Comparison of ENCODE assay signal across 8 cellular contexts in genomic region chr12:12890492-12890814, GRCh38. TPM values are rescaled to one million over a fixed set of nuclear protein-coding genes. Genes with fewer than 3 reads are reported as not detected.
A peak's percentile ranks its signal among the peaks of the same experiment; 100 is the strongest.
DNase-seq lines count a peak whose midpoint lies in the region; FAIRE-seq and TF ChIP-seq lines count a peak whose summit lies in the region.

No MANE protein-coding gene starts in this region.

- H3K27me3 ChIP-seq in ACC112 (ENCODE audit: insufficient read depth, low read length) (no peaks in the 10 kb centered on the region), HUES64 (ENCODE audit: insufficient read depth, low read length) (peaks cover 63% of the 10 kb centered on the region), colonic mucosa (no peaks in the 10 kb centered on the region)

- H3K4me3 ChIP-seq in ACC112 (ENCODE audit: low read depth, low read length) (peak overlapping the region; percentile 85), HUES64 (ENCODE audit: low read length) (peak overlapping the region; percentile 65), colonic mucosa (peak overlapping the region; percentile 43), mesodermal cell (ENCODE audit: extremely low read depth, insufficient read depth, low read length, poor library complexity, severe bottlenecking) (peak overlapping the region; percentile 40)

- H3K9me3 ChIP-seq in HUES64 (ENCODE audit: insufficient read depth, low read depth, low read length) (no peaks in the 10 kb centered on the region), colonic mucosa (no peaks in the 10 kb centered on the region), mesodermal cell (ENCODE audit: control insufficient read depth, low read length) (no peaks in the 10 kb centered on the region)

- H3K27ac ChIP-seq in ACC112 (ENCODE audit: low read depth, low read length) (peak overlapping the region; percentile 88), HUES64 (ENCODE audit: low read depth, low read length) (no peak overlapping the region), colonic mucosa (peak overlapping the region; percentile 87), mesodermal cell (ENCODE audit: low read depth, low read length, severe bottlenecking) (no peak overlapping the region)

- H2AFZ ChIP-seq in ACC112 (ENCODE audit: low read length, unreplicated experiment) = peak overlapping the region; percentile 28

- H3K79me2 ChIP-seq in ACC112 (ENCODE audit: control insufficient read depth, insufficient read depth, low read length, unreplicated experiment) = peaks cover 25% of the 10 kb centered on the region

- 11% methylated on average over 12 of the region's 12 CpGs for WGBS in HUES64
- WGBS in mesodermal cell (ENCODE audit: insufficient coverage in 2 of 2), 2 experiments = 5 to 20% methylated on average over 3 to 7 of the region's 12 CpGs

- H3K36me3 ChIP-seq in ACC112 (ENCODE audit: insufficient read depth, low read length) (no peaks in the 10 kb centered on the region), HUES64 (ENCODE audit: insufficient read depth, low read length) (no peaks in the 10 kb centered on the region), colonic mucosa (no peaks in the 10 kb centered on the region), mesodermal cell (ENCODE audit: control insufficient read depth, insufficient read depth, low read length) (no peaks in the 10 kb centered on the region)

- FAIRE-seq in urothelium cell line (lab: Jason Lieb, UNC) = no peak

- peak; percentile 57 for DNase-seq in colonic mucosa
- DNase-seq in stimulated activated CD4-positive, alpha-beta T cell treated with anti-CD3 and anti-CD28 coated beads, Interleukin-4, amount 100 ng/mL, for 4 hours = no peak
- no peak for DNase-seq in urothelium cell line (ENCODE audit: low spot score)
- DNase-seq in central memory CD4-positive, alpha-beta T cell = no peak
- no peak for DNase-seq in NCI-H2029 (lab: John Stamatoyannopoulos, UW)

- no peak overlapping the region for H3K9ac ChIP-seq in HUES64 (ENCODE audit: low read depth, low read length)
- peak overlapping the region; percentile 75 to 96 for H3K9ac ChIP-seq in colonic mucosa (ENCODE audit: low read depth in 2 of 2, low read length in 2 of 2)

- H3K4me1 ChIP-seq in ACC112 (ENCODE audit: control insufficient read depth, insufficient read depth, low read length, unreplicated experiment) = peaks cover 25% of the 10 kb centered on the region
- H3K4me1 ChIP-seq in HUES64 (ENCODE audit: insufficient read depth, low read length) = peaks cover 6% of the 10 kb centered on the region
- no peaks in the 10 kb centered on the region for H3K4me1 ChIP-seq in colonic mucosa
- H3K4me1 ChIP-seq in mesodermal cell (ENCODE audit: control insufficient read depth, insufficient read depth, low read length, poor library complexity, severe bottlenecking) = peaks cover 24% of the 10 kb centered on the region

- intact Hi-C loops in colonic mucosa (cut with DNase I) = no loop called here

- no peak for TF ChIP-seq CTCF in colonic mucosa (IDR thresholded peaks at IDR 0.05)

RNA-seq across cellular contexts. Expression of gene GPRC5A, which starts 0.9 kb away (rescaled TPM):
- 0.20 TPM for polyA plus RNA-seq in HUES64 (2013, experiment 1 of 2)
- polyA plus RNA-seq in HUES64 (2013, experiment 2 of 2) = 0.13 TPM
- 100 to 1,000 TPM; 234 to 246 TPM for total RNA-seq in colonic mucosa
- 0.41 TPM for polyA plus RNA-seq in mesodermal cell (2013, experiment 1 of 2)
- 0.81 TPM for polyA plus RNA-seq in mesodermal cell (2013, experiment 2 of 2)

Comparison
In these comparisons a context has a peak if more than half of its experiments do, and no peak if none do; other contexts are left out.
1. H3K27ac ChIP-seq: peak in ACC112 (single experiment) and colonic mucosa (single experiment); none in HUES64 (single experiment) and mesodermal cell (single experiment).
2. Peak in every context shown above with its lines, with median percentiles within 50 percentile points of each other: H3K4me3 ChIP-seq.